18 cellular contexts compared by ENCODE assay signal in genomic region chr7:131618391-131618790, GRCh38.
"Had no signal": no experiment of that assay in that cellular context is flagged by ENCODE, and none has a peak within 500 bp of the region (broad histone marks: within the 10 kb centered on the region; RNA-seq: fewer than 3 reads in every experiment).

No MANE protein-coding gene starts in this region.

- H3K27ac ChIP-seq: body of pancreas, cardiac muscle cell, epithelial cell of prostate, thoracic aorta had no signal

- H3K36me3 ChIP-seq: cardiac muscle cell, heart left ventricle, lower lobe of right lung, thoracic aorta had no signal

- H3K9me3 ChIP-seq: body of pancreas, heart left ventricle, lower lobe of right lung, thoracic aorta had no signal

- H3K4me1 ChIP-seq: body of pancreas had no signal

- H3K27me3 ChIP-seq: body of pancreas, cardiac muscle cell, heart left ventricle had no signal

- H3K4me3 ChIP-seq: body of pancreas, cardiac muscle cell, heart left ventricle, lower lobe of right lung, thoracic aorta had no signal

- DNase-seq: activated CD4-positive, alpha-beta T cell treated with anti-CD3 and anti-CD28 coated beads, Interleukin-2, amount 10 ng/mL, durations not matched to agents 24 days and 14 days; activated CD8-positive, alpha-beta T cell treated with anti-CD3 and anti-CD28 coated beads for 36 hours; activated gamma-delta T cell; anterior cingulate cortex; body of pancreas; cortex of kidney; heart left ventricle; kidney; lower lobe of right lung; midbrain; retina; stimulated activated CD4-positive, alpha-beta T cell treated with anti-CD3 and anti-CD28 coated beads, Interleukin-4, amount 100 ng/mL, for 24 hours; stimulated activated naive CD4-positive, alpha-beta T cell treated with Interleukin-2 at 50 U/mL for 16 hours; T1000 had no signal

- ATAC-seq: activated CD8-positive, alpha-beta T cell treated with anti-CD3 and anti-CD28 coated beads for 36 hours; body of pancreas; heart left ventricle; lower lobe of right lung; natural killer cell treated with Interleukin-12 subunit alpha and Interleukin-12 subunit beta and Interleukin-15 and Interleukin-18, amount 100 ng/mL, for 72 hours had no signal
